ENCODE assay signal across 20 cellular contexts in the genomic region with DNA sequence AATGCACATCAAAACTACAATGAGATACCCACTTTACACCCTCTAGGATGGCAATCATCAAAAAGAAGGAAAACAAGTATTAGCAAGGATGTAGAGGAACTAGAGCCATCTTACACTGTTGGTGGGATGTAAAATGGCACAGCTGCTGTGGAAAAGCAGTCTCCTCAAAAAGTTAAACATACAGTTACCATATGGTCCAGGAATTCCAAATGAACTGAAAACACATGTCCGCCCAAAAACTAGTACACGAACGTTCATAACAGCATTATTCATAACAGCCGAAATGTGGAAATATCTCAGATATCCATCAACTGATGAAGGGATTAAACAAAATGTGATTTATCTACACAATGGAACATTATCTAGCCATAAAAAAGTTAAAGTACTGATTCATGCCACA. TPM values are rescaled to one million over a fixed set of nuclear protein-coding genes. Genes with fewer than 3 reads are reported as not detected.
A peak's percentile ranks its signal among the peaks of the same experiment; 100 is the strongest.
DNase-seq lines count a peak whose midpoint lies in the region; ATAC-seq, FAIRE-seq and TF ChIP-seq lines count a peak whose summit lies in the region.
"Had no signal": no experiment of that assay in that cellular context is flagged by ENCODE, and none has a peak within 500 bp of the region (broad histone marks: within the 10 kb centered on the region; RNA-seq: fewer than 3 reads in every experiment).

No MANE protein-coding gene starts in this region.

- no peaks in the 10 kb centered on the region for H3K9me3 ChIP-seq in aorta (ENCODE audit: control insufficient read depth, low read length)

- FAIRE-seq in urothelium cell line (lab: Jason Lieb, UNC) = peak; percentile 23
- FAIRE-seq: G401.6, GM12892, GM19239 had no signal

- ATAC-seq in GM21528 (IDR thresholded peaks at IDR 0.05; ENCODE audit: low FRiP score, unreplicated experiment) (no peak), aorta (ENCODE audit: low FRiP score) (no peak)
- ATAC-seq: GM23338, HCT116 had no signal

- no peaks in the 10 kb centered on the region for H3K27me3 ChIP-seq in aorta (ENCODE audit: control insufficient read depth in 1 of 2, insufficient read depth in 2 of 2, low read length in 1 of 2)

- 69 to 77% methylated on average over 4 of the region's 4 CpGs for WGBS in aorta, 2 donors

- no peaks in the 10 kb centered on the region for H3K36me3 ChIP-seq in aorta (ENCODE audit: control insufficient read depth in 1 of 2, insufficient read depth in 2 of 2, low read length in 1 of 2)

- no peaks in the 10 kb centered on the region for H3K4me1 ChIP-seq in aorta (ENCODE audit: control insufficient read depth in 1 of 2, insufficient read depth in 2 of 2, low read length in 2 of 2)

- no peak for TF ChIP-seq CTCF in AG10803 (conservative IDR thresholded peaks at IDR 0.05; ENCODE audit: low read length)

- intact Hi-C loops in aorta (cut with DNase I) = no loop called here

- DNase-seq in AG10803 (ENCODE audit: low read depth) (peak; percentile 11), amniotic epithelial cell (ENCODE audit: low read depth) (peak; percentile 27), fibroblast of the conjunctiva (ENCODE audit: low read depth) (peak; percentile 17), urothelium cell line (ENCODE audit: low spot score) (no peak), SIG-M5 treated with dmso at 0.1 percent for 504 hours (lab: John Stamatoyannopoulos, UW; ENCODE audit: unreplicated experiment) (no peak), aorta (no peak)
- no peak for DNase-seq in activated CD4-positive, alpha-beta T cell treated with anti-CD3 and anti-CD28 coated beads, Interleukin-2, amount 50 U/mL, for 4 hours
- DNase-seq: C1 segment of cervical spinal cord; Caco-2; CD4-positive, alpha-beta memory T cell; DMS153; DND-41; H9; HFFc6 had no signal

- H3K27ac ChIP-seq in aorta (ENCODE audit: low read depth in 1 of 2, low read length in 2 of 2) = no peak overlapping the region

- H3K4me3 ChIP-seq in AG10803 (ENCODE audit: low read length) = no peak overlapping the region
- no peak overlapping the region for H3K4me3 ChIP-seq in aorta (ENCODE audit: low read length in 2 of 2)
- H3K4me3 ChIP-seq: GM23338 had no signal

RNA-seq across cellular contexts. Expression of gene FBF1, which starts 7.0 kb away (rescaled TPM):
- 10 to 100 TPM in 1 of 2 donors, 1 to 10 TPM in 1; 5.5 to 12.2 TPM for total RNA-seq in aorta
- polyA plus RNA-seq in aorta = 10 to 100 TPM in 1 of 2 donors, 1 to 10 TPM in 1; 1.0 to 21.6 TPM

RNA-seq across cellular contexts. Expression of gene MRPL38, which starts 29.2 kb away (rescaled TPM):
- total RNA-seq in aorta = 10 to 100 TPM; 51.3 to 65.4 TPM
- 100 to 1,000 TPM in 1 of 2 donors, 10 to 100 TPM in 1; 25.2 to 128 TPM for polyA plus RNA-seq in aorta

RNA-seq across cellular contexts. Expression of gene TRIM65, which starts 37.1 kb away (rescaled TPM):
- 10 to 100 TPM; 15.1 to 26.6 TPM for total RNA-seq in aorta
- 10 to 100 TPM; 10.0 to 12.8 TPM for polyA plus RNA-seq in aorta

RNA-seq across cellular contexts. Expression of gene ACOX1, which starts 45.1 kb away (rescaled TPM):
- total RNA-seq in aorta = 10 to 100 TPM; 41.5 to 48.8 TPM
- 10 to 100 TPM; 14.6 to 16.2 TPM for polyA plus RNA-seq in aorta

RNA-seq across cellular contexts. Expression of gene TEN1, which starts 45.2 kb away (rescaled TPM):
- total RNA-seq in aorta = 10 to 100 TPM in 1 of 2 donors, 1 to 10 TPM in 1; 8.9 to 15.1 TPM
- 10 to 100 TPM; 18.8 to 19.7 TPM for polyA plus RNA-seq in aorta

Comparison
In these comparisons a context has a peak if more than half of its experiments do, and no peak if none do; other contexts are left out.
1. DNase-seq: peak in AG10803 (single experiment), amniotic epithelial cell (single experiment) and fibroblast of the conjunctiva (single experiment); none in urothelium cell line (single experiment), SIG-M5 treated with dmso at 0.1 percent for 504 hours (single experiment), aorta (0 of 2) and activated CD4-positive, alpha-beta T cell treated with anti-CD3 and anti-CD28 coated beads, Interleukin-2, amount 50 U/mL, for 4 hours (0 of 2).